In the genomic region with DNA sequence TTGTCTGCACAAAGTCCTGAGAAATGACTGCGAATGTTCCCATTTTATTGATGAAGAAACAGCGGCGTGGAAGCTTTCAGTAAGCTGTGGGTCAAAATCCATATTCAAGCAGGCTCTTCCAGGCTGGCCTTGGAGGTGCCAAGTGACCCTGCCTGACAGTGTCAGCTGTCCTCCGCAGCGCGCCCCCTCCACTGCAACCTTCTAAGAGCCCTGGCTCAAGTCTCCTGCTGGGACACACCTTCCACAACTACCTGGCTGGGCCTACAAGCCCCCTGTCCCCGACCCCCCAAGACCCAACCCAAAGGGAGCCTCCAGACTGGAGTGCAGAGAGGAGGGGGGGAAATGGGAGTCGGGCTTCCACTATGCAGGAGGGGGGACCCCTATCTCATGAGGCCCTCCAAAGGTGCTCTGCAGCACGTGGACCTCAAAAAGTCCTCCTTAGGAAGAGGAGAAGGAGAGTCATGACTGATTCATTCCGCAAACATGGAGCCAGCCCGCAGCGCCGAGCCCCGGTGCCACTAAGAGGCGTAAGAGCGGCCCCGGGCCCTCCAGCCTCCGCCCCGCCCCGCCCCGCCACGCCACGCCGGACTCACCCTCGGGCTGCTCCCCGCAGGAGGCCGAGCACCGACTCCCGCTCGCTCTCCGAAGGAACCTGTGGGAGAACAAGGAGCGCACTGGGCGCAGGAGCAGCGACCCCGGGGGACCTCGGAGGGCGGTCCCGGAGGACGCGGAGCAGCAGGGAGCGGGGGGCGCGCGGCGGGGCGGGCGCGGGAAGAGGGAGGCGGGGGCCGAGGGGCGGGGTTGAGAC, we compare ENCODE assay signal across 9 cellular contexts. TPM values are rescaled to one million over a fixed set of nuclear protein-coding genes. Genes with fewer than 3 reads are reported as not detected.
A peak's percentile ranks its signal among the peaks of the same experiment; 100 is the strongest.
DNase-seq lines count a peak whose midpoint lies in the region; TF ChIP-seq lines count a peak whose summit lies in the region.
"Had no signal": no experiment of that assay in that cellular context is flagged by ENCODE, and none has a peak within 500 bp of the region (broad histone marks: within the 10 kb centered on the region; RNA-seq: fewer than 3 reads in every experiment).

No MANE protein-coding gene starts in this region.

- CTCF ChIA-PET in RWPE1 (lab: Yijun Ruan, JAX): interaction anchor here (0.5 to 1.5 kb wide), 2 partner anchors 14 to 42 kb away, joined by 3 to 8 read pairs; no protein-coding TSS in a partner anchor

- H3K27ac ChIP-seq in RWPE1: peak overlapping the region; percentile 70

- POLR2A ChIA-PET in RWPE1 (lab: Yijun Ruan, JAX; ENCODE audit: low non-redundant PET): no interaction called here

- TF ChIP-seq CTCF in RWPE1 (conservative IDR thresholded peaks at IDR 0.05; ENCODE audit: low read depth): no peak

- peak; percentile 10 for DNase-seq in activated naive CD4-positive, alpha-beta T cell treated with Interleukin-2 at 50 U/mL for 16 hours
- no peak for DNase-seq in activated naive CD4-positive, alpha-beta T cell (lab: John Stamatoyannopoulos, UW)
- DNase-seq in RWPE1 (ENCODE audit: low spot score) (peak; percentile 85), cerebellum (ENCODE audit: low spot score) (peak; percentile 56), left kidney (ENCODE audit: low read depth, low spot score) (peak; percentile 80), DMS114 treated with DMSO at 0.1 percent for 48 hours (lab: John Stamatoyannopoulos, UW; ENCODE audit: unreplicated experiment) (no peak), medulla oblongata (ENCODE audit: extremely low spot score) (no peak)
- DNase-seq in stimulated activated CD8-positive, alpha-beta memory T cell treated with anti-CD3 and anti-CD28 coated beads, Interleukin-4, amount 100 ng/mL, for 48 hours: peak; percentile 39

RNA-seq across cellular contexts. Expression of a gene that starts 0.6 kb away (rescaled TPM):
- total RNA-seq in cerebellum: 49.0 TPM

RNA-seq across cellular contexts. Expression of a gene that starts 14.6 kb away (rescaled TPM):
- total RNA-seq in cerebellum: not detected
- total RNA-seq: dermis microvascular lymphatic vessel endothelial cell had no signal

RNA-seq across cellular contexts. Expression of a gene that starts 52.1 kb away (rescaled TPM):
- total RNA-seq in cerebellum: not detected
- total RNA-seq: dermis microvascular lymphatic vessel endothelial cell had no signal

RNA-seq across cellular contexts. Expression of a gene that starts 53.6 kb away (rescaled TPM):
- total RNA-seq in cerebellum: 24.1 TPM

Comparison
In these comparisons a context has a peak if more than half of its experiments do, and no peak if none do; other contexts are left out.
1. DNase-seq: peak in activated naive CD4-positive, alpha-beta T cell treated with Interleukin-2 at 50 U/mL for 16 hours (single experiment), RWPE1 (single experiment), cerebellum (single experiment), left kidney (single experiment) and stimulated activated CD8-positive, alpha-beta memory T cell treated with anti-CD3 and anti-CD28 coated beads, Interleukin-4, amount 100 ng/mL, for 48 hours (single experiment); none in activated naive CD4-positive, alpha-beta T cell (0 of 4), DMS114 treated with DMSO at 0.1 percent for 48 hours (single experiment) and medulla oblongata (single experiment).